Comparison of ENCODE assay signal across 1 cellular context in the genomic region with DNA sequence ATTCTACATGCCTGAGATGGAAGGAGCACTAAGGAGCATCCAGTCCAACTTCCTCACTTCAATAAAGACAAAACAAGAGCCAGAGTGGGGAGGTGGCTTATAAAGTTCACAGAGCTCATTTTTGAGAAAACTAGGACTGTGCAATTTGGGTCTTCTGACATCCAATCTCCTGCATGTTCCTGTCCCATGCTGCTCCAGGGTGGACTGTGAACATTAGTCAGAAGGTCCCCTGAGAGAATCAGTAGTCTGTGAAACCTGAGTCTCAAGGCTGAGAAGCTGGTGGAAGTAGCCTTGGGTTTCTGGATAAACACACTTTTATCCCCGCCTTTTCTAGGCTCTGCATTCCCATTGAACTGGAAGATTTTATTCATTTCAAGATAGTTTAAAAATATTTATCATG. TPM values are rescaled to one million over a fixed set of nuclear protein-coding genes. Genes with fewer than 3 reads are reported as not detected.
"Had no signal": no experiment of that assay in that cellular context is flagged by ENCODE, and none has a peak within 500 bp of the region (broad histone marks: within the 10 kb centered on the region; RNA-seq: fewer than 3 reads in every experiment).

No MANE protein-coding gene starts in this region.

RNA-seq across cellular contexts. Expression of a gene that starts 33.1 kb away (rescaled TPM):
- total RNA-seq: bronchial epithelial cell had no signal
